15 cellular contexts compared by ENCODE assay signal in the genomic region with DNA sequence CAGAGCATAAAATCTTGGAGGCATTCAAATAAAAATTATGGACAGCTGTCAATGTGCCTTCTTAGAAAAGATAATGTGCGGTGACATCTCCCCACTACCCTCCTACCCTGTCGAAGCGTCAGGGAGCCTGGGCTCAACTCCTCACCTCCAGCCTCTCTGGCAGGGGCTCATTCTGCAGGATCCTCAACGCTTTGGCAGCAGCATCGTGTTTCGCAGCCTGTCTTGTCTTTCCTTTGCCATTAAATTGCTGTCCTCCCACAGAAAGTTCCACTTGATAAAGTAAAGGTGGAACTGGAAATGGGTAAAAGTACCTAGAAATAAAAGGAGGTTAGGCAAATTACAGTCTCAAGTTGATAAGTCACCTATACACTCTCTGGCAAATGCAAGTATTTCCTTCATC.
DNase-seq lines count a peak whose midpoint lies in the region; ATAC-seq lines count a peak whose summit lies in the region.
"Had no signal": no experiment of that assay in that cellular context is flagged by ENCODE, and none has a peak within 500 bp of the region (broad histone marks: within the 10 kb centered on the region; RNA-seq: fewer than 3 reads in every experiment).

No MANE protein-coding gene starts in this region.

- intact Hi-C loops in head of caudate nucleus (cut with DNase I): no loop called here

- no peaks in the 10 kb centered on the region for H3K27me3 Mint-ChIP-seq in stimulated activated naive CD8-positive, alpha-beta T cell treated with anti-CD3 and anti-CD28 coated beads, Interleukin-15, Interleukin-2, amounts not matched to agents 100 ng/mL and 50 ng/mL, for 24 hours
- H3K27me3 Mint-ChIP-seq: CD8-positive, alpha-beta memory T cell had no signal

- peaks cover 15% of the 10 kb centered on the region for H3K4me1 Mint-ChIP-seq in stimulated activated naive CD8-positive, alpha-beta T cell treated with anti-CD3 and anti-CD28 coated beads, Interleukin-15, Interleukin-2, amounts not matched to agents 100 ng/mL and 50 ng/mL, for 24 hours (ENCODE audit: low read depth)

- no peak overlapping the region for H3K27ac ChIP-seq in substantia nigra (ENCODE audit: low read depth, low read length, poor library complexity, severe bottlenecking)
- H3K27ac ChIP-seq: A549 had no signal

- no peak for ATAC-seq in stimulated activated naive CD8-positive, alpha-beta T cell treated with anti-CD3 and anti-CD28 coated beads, Interleukin-15, Interleukin-2, amounts not matched to agents 100 U/mL and 50 U/mL, for 24 hours
- ATAC-seq: A549, HepG2 had no signal

- H3K27ac Mint-ChIP-seq in stimulated activated naive CD8-positive, alpha-beta T cell treated with anti-CD3 and anti-CD28 coated beads, Interleukin-15, Interleukin-2, amounts not matched to agents 100 ng/mL and 50 ng/mL, for 24 hours: peak overlapping the region; percentile 11
- H3K27ac Mint-ChIP-seq: HFFc6 had no signal

- no peak overlapping the region for H3K4me3 Mint-ChIP-seq in stimulated activated naive CD8-positive, alpha-beta T cell treated with anti-CD3 and anti-CD28 coated beads, Interleukin-15, Interleukin-2, amounts not matched to agents 100 ng/mL and 50 ng/mL, for 24 hours
- H3K4me3 Mint-ChIP-seq: CD14-positive monocyte; CD8-positive, alpha-beta memory T cell; HFFc6 had no signal

- DNase-seq in stimulated activated naive CD8-positive, alpha-beta T cell treated with anti-CD3 and anti-CD28 coated beads, Interleukin-15, Interleukin-2, amounts not matched to agents 100 U/mL and 50 U/mL, for 24 hours: no peak
- DNase-seq in head of caudate nucleus (peak in 25 of 42 donors; percentile 5 to 75 (median 40)), putamen (ENCODE audit: low spot score) (peak; percentile 68), ecto neural progenitor cell (ENCODE audit: low spot score) (no peak), substantia nigra (lab: John Stamatoyannopoulos, UW) (no peak)
- DNase-seq: Caco-2; CD8-positive, alpha-beta memory T cell; DND-41; GDM1; HCEC 1CT; HFFc6 had no signal

- H3K36me3 Mint-ChIP-seq in stimulated activated naive CD8-positive, alpha-beta T cell treated with anti-CD3 and anti-CD28 coated beads, Interleukin-15, Interleukin-2, amounts not matched to agents 100 ng/mL and 50 ng/mL, for 24 hours (ENCODE audit: low read depth): peaks cover 54% of the 10 kb centered on the region

- H3K9me3 Mint-ChIP-seq in stimulated activated naive CD8-positive, alpha-beta T cell treated with anti-CD3 and anti-CD28 coated beads, Interleukin-15, Interleukin-2, amounts not matched to agents 100 ng/mL and 50 ng/mL, for 24 hours: no peaks in the 10 kb centered on the region
- H3K9me3 Mint-ChIP-seq: CD8-positive, alpha-beta memory T cell; HFFc6 had no signal

Comparison
In these comparisons a context has a peak if more than half of its experiments do, and no peak if none do; other contexts are left out.
1. DNase-seq: peak in head of caudate nucleus (25 of 42) and putamen (single experiment); none in stimulated activated naive CD8-positive, alpha-beta T cell treated with anti-CD3 and anti-CD28 coated beads, Interleukin-15, Interleukin-2, amounts not matched to agents 100 U/mL and 50 U/mL, for 24 hours (single experiment), ecto neural progenitor cell (single experiment) and substantia nigra (0 of 49).